Comparison of ENCODE assay signal across 8 cellular contexts in the genomic region with DNA sequence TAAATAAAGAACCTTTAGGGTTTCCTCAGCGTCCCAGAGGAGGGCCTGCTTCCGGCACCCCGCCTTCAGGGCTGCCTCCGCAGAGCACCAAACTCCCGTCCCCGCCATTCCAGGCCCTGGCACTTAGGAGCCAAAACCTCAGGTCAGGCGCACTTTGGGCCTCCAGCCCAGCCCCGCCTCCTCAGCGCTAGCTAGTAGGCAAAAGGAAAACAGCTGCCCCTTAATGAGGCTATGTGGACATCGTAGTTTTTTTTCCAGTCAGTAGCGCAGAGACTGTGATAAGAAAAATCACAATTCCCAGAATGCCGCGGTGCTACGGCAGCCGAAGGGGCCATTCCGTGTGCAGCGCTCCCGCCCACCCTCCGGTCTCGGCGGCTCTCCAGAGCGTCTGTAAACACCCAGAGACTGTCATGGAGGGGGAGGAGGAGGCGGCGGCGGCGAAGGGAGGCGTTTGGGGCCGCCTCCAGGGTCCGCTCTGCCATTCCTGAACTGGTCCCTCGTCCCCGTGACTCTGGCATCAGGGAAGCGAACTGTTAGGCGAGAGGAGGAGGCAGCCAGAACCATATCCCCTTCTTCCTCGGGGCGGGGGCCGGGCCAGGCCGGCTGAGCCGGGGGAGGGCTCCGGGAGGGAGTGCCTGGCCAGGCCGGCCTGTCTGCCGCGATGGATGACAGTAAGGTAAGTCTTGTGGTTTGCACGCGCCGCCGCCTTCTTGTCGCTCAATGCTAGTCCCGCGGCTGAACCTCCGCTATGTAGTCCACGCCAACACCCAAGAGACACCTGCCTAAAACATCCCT. TPM values are rescaled to one million over a fixed set of nuclear protein-coding genes. Genes with fewer than 3 reads are reported as not detected.
DNase-seq lines count a peak whose midpoint lies in the region; ATAC-seq, FAIRE-seq and TF ChIP-seq lines count a peak whose summit lies in the region.

A gene with protein sequence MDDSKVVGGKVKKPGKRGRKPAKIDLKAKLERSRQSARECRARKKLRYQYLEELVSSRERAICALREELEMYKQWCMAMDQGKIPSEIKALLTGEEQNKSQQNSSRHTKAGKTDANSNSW (plus strand): TSS at position 365 of the 795 bp plus-strand sequence. CDS start 297 bp downstream, at position 662.

- H3K9ac ChIP-seq in mammary epithelial cell (ENCODE audit: insufficient read depth, low read length) (peak within 1 kb of the TSS; percentile 84), iPS-20b (ENCODE audit: low read depth, low read length) (peak within 1 kb of the TSS; percentile 78; the same call in 1 of the 2 replicates)

- H3K4me3 ChIP-seq in A549 (peak within 1 kb of the TSS; percentile 65), WERI-Rb-1 (ENCODE audit: low read depth, low read length) (peak within 1 kb of the TSS; percentile 66), mammary epithelial cell (replicated peaks in 1 of 3; ENCODE audit: insufficient read depth in 1 of 3, low read depth in 2 of 3, low read length in 3 of 3) (peak within 1 kb of the TSS; percentile 65 to 75 (median 75)), iPS-20b (ENCODE audit: low read length) (peak within 1 kb of the TSS; percentile 92), skin epidermis (peak within 1 kb of the TSS; percentile 52 to 89 (median 75))

- TF ChIP-seq EP300 in A549 (IDR thresholded peaks at IDR 0.05), result no peak

- no peaks in the 10 kb centered on the region for H3K9me3 ChIP-seq in A549
- no peaks in the 10 kb centered on the region for H3K9me3 ChIP-seq in WERI-Rb-1 (ENCODE audit: severe bottlenecking)
- H3K9me3 ChIP-seq in mammary epithelial cell (replicated peaks; ENCODE audit: insufficient read depth, low read length), result no peaks in the 10 kb centered on the region
- no peaks in the 10 kb centered on the region for H3K9me3 ChIP-seq in iPS-20b (ENCODE audit: insufficient read depth, low read depth, low read length)

- ATAC-seq in A549 (peak; percentile 96), GM18858 (IDR thresholded peaks at IDR 0.05; ENCODE audit: unreplicated experiment) (peak; percentile 42), HG03095 (IDR thresholded peaks at IDR 0.05; ENCODE audit: unreplicated experiment) (peak; percentile 60)

- peak; percentile 70 for FAIRE-seq in A549 (lab: Jason Lieb, UNC)

- H3K4me2 ChIP-seq in A549 (peak within 1 kb of the TSS; percentile 92), mammary epithelial cell (ENCODE audit: insufficient read depth, low read depth, low read length) (peak within 1 kb of the TSS; percentile 97)

- dilution Hi-C loops in mammary epithelial cell (cut with HindIII; ENCODE audit: low sequenced_read_pairs), result no loop called here

- H3K27me3 ChIP-seq in WERI-Rb-1 (ENCODE audit: insufficient read depth, low read depth, severe bottlenecking) (no peaks in the 10 kb centered on the region), mammary epithelial cell (ENCODE audit: insufficient read depth, low read length) (no peaks in the 10 kb centered on the region), iPS-20b (ENCODE audit: insufficient read depth, low read length) (no peaks in the 10 kb centered on the region)

- H4K20me1 ChIP-seq in mammary epithelial cell (ENCODE audit: insufficient read depth, low read length), result no peaks in the 10 kb centered on the region

- intact Hi-C loops in mammary epithelial cell (cut with micrococcal nuclease), result loop anchor here (1.0 to 2.0 kb wide), 3 partner anchors 45 to 93 kb away; no protein-coding TSS in a partner anchor

- TF ChIP-seq CTCF in A549 (IDR thresholded peaks at IDR 0.05), result no peak
- no peak for TF ChIP-seq CTCF in WERI-Rb-1 (IDR thresholded peaks at IDR 0.05; ENCODE audit: low read depth, low read length)
- TF ChIP-seq CTCF in mammary epithelial cell (conservative IDR thresholded peaks at IDR 0.05 in 1 of 2, IDR thresholded peaks at IDR 0.05 in 1 of 2; ENCODE audit: extremely low read depth in 1 of 2, insufficient read depth in 1 of 2, low read depth in 1 of 2, low read length in 2 of 2), result no peak

- DNase-seq in A549 (ENCODE audit: low read depth in 1 of 2, low spot score in 1 of 2) (peak; percentile 93 to 97), NCI-H2171 (lab: John Stamatoyannopoulos, UW) (peak; percentile 73), WERI-Rb-1 (peak; percentile 93), mammary epithelial cell (peak; percentile 92)

- TF ChIP-seq POLR2A in A549 (IDR thresholded peaks at IDR 0.05; ENCODE audit: low read length), result peak; percentile 41

- no peak; a peak in 1 of 5 replicates for TF ChIP-seq RAD21 in A549 (conservative IDR thresholded peaks at IDR 0.05 in 1 of 2, IDR thresholded peaks at IDR 0.05 in 1 of 2)

- peaks cover 16% of the 10 kb centered on the region for H3K79me2 ChIP-seq in mammary epithelial cell (ENCODE audit: insufficient read depth, low read length)

- no TSS peak for BruUV-seq in mammary epithelial cell (replicated peaks; lab: Mats Ljungman, UMichigan)

- H3K36me3 ChIP-seq in WERI-Rb-1, result no peaks in the 10 kb centered on the region; the same call in 1 of the 2 replicates
- peaks cover 3% of the 10 kb centered on the region for H3K36me3 ChIP-seq in mammary epithelial cell (ENCODE audit: insufficient read depth, low read length)
- H3K36me3 ChIP-seq in iPS-20b (ENCODE audit: insufficient read depth, low read depth, low read length), result no peaks in the 10 kb centered on the region

- in situ Hi-C loops in mammary epithelial cell (cut with MboI; ENCODE audit: low sequenced_read_pairs in 2 of 2), result no loop called here

- H3K27ac ChIP-seq in A549 (peak within 1 kb of the TSS; percentile 89 to 91), WERI-Rb-1 (peak within 1 kb of the TSS; percentile 91), mammary epithelial cell (ENCODE audit: insufficient read depth, low read depth, low read length) (peak within 1 kb of the TSS; percentile 76), iPS-20b (ENCODE audit: low read length) (peak within 1 kb of the TSS; percentile 74), skin epidermis (peak within 1 kb of the TSS; percentile 82 to 98 (median 95))

- H2AFZ ChIP-seq in mammary epithelial cell (ENCODE audit: low read depth, low read length), result peak within 1 kb of the TSS; percentile 95

- CTCF ChIA-PET in A549 (lab: Yijun Ruan, JAX) (interaction anchor here (0.5 to 2.6 kb wide), 3 partner anchors 12 to 49 kb away, joined by 3 to 7 read pairs (median 3); a partner anchor contains a TSS), mammary epithelial cell (lab: Charles Lee; ENCODE audit: low non-redundant PET) (interaction anchor here (0.6 to 1.0 kb wide), 3 partner anchors 49 to 1880 kb away, joined by 3 to 8 read pairs (median 4); a partner anchor contains a TSS)

- POLR2A ChIA-PET in A549 (lab: Yijun Ruan, JAX), result interaction anchor here (0.5 to 1.5 kb wide), 4 partner anchors 27 to 255 kb away, joined by 3 to 5 read pairs (median 4); a partner anchor contains a TSS

- H3K4me1 ChIP-seq in A549 (peaks cover 38% of the 10 kb centered on the region), mammary epithelial cell (ENCODE audit: insufficient read depth, low read length) (peaks cover 23% of the 10 kb centered on the region), iPS-20b (ENCODE audit: insufficient read depth, low read length) (peaks cover 12% of the 10 kb centered on the region)

- 3% methylated on average over 39 of the region's 51 CpGs for WGBS in A549 (ENCODE audit: missing lambda C conversion rate)
- 4% methylated on average over 18 of the region's 51 CpGs for WGBS in mammary epithelial cell (ENCODE audit: low coverage, missing lambda C conversion rate)

TF ChIP-seq in A549, 52 proteins besides CTCF, POLR2A, EP300 and RAD21 (continues in another document):
- no peak for TF ChIP-seq CBX8 (IDR thresholded peaks at IDR 0.05)
- TF ChIP-seq GATA3 (IDR thresholded peaks at IDR 0.05; ENCODE audit: borderline replicate concordance), result peak; percentile 45; the same call in 1 of the 2 replicates
- TF ChIP-seq, protein P1, sequence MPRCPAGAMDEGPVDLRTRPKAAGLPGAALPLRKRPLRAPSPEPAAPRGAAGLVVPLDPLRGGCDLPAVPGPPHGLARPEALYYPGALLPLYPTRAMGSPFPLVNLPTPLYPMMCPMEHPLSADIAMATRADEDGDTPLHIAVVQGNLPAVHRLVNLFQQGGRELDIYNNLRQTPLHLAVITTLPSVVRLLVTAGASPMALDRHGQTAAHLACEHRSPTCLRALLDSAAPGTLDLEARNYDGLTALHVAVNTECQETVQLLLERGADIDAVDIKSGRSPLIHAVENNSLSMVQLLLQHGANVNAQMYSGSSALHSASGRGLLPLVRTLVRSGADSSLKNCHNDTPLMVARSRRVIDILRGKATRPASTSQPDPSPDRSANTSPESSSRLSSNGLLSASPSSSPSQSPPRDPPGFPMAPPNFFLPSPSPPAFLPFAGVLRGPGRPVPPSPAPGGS (IDR thresholded peaks at IDR 0.05), result peak; percentile 29; the same call in 2 of the 3 replicates
- TF ChIP-seq FOSB (CRISPR knock-in tag; IDR thresholded peaks at IDR 0.05), result no peak
- 0 out of 2 replicates have a peak, but pooled peaks have one; percentile 32 for TF ChIP-seq MYC (IDR thresholded peaks at IDR 0.05; ENCODE audit: borderline replicate concordance, low read length)
- TF ChIP-seq, protein P2, sequence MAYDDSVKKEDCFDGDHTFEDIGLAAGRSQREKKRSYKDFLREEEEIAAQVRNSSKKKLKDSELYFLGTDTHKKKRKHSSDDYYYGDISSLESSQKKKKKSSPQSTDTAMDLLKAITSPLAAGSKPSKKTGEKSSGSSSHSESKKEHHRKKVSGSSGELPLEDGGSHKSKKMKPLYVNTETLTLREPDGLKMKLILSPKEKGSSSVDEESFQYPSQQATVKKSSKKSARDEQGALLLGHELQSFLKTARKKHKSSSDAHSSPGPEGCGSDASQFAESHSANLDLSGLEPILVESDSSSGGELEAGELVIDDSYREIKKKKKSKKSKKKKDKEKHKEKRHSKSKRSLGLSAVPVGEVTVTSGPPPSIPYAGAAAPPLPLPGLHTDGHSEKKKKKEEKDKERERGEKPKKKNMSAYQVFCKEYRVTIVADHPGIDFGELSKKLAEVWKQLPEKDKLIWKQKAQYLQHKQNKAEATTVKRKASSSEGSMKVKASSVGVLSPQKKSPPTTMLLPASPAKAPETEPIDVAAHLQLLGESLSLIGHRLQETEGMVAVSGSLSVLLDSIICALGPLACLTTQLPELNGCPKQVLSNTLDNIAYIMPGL (CRISPR knock-in tag; IDR thresholded peaks at IDR 0.05; ENCODE audit: borderline replicate concordance), result no peak
- TF ChIP-seq CBX2 (IDR thresholded peaks at IDR 0.05; ENCODE audit: borderline replicate concordance, low read depth), result no peak
- TF ChIP-seq SREBF2 (IDR thresholded peaks at IDR 0.05), result no peak
- no peak for TF ChIP-seq KDM1A (IDR thresholded peaks at IDR 0.05; ENCODE audit: low read depth)
- TF ChIP-seq HOXB13 (CRISPR knock-in tag; IDR thresholded peaks at IDR 0.05; ENCODE audit: low read depth), result peak; percentile 88

RNA-seq across cellular contexts. Expression of the gene that starts here (rescaled TPM):
- 30.9 and 31.4 TPM in 2 replicates for polyA plus RNA-seq in A549 (2011; rRNA removed)
- polyA plus RNA-seq in A549 (2012; cell fraction: cytosol; rRNA removed), result 8.2 and 9.4 TPM in 2 replicates
- polyA plus RNA-seq in A549 (2012; cell fraction: nucleus; rRNA removed), result 2.9 and 4.2 TPM in 2 replicates
- 21.9 to 24.3 TPM (median 23.9 TPM) in 3 replicates for polyA plus RNA-seq in A549 (2017; fragmentation: RNase III; extraction: RNeasy Plus Mini Kit Qiagen cat#74134 plus additional on column Dnase treatment)
- 12.2 and 13.6 TPM in 2 replicates for polyA minus RNA-seq in A549 (2011; rRNA and poly(A)+ RNA removed)
- total RNA-seq in mammary epithelial cell, result 10 to 100 TPM; 18.1 to 40.2 TPM
- polyA plus RNA-seq in mammary epithelial cell, result 9.1 TPM
- polyA minus RNA-seq in mammary epithelial cell, result 7.5 TPM

Comparison
In these comparisons a context has a peak if more than half of its experiments do, and no peak if none do; other contexts are left out.
1. Peak in every context shown above with its lines: DNase-seq, ATAC-seq, H3K4me3 ChIP-seq and H3K27ac ChIP-seq.
2. ATAC-seq: peak in every context shown above with its lines; median percentile 96 in A549; 60 in HG03095; 42 in GM18858.